In the genomic region with DNA sequence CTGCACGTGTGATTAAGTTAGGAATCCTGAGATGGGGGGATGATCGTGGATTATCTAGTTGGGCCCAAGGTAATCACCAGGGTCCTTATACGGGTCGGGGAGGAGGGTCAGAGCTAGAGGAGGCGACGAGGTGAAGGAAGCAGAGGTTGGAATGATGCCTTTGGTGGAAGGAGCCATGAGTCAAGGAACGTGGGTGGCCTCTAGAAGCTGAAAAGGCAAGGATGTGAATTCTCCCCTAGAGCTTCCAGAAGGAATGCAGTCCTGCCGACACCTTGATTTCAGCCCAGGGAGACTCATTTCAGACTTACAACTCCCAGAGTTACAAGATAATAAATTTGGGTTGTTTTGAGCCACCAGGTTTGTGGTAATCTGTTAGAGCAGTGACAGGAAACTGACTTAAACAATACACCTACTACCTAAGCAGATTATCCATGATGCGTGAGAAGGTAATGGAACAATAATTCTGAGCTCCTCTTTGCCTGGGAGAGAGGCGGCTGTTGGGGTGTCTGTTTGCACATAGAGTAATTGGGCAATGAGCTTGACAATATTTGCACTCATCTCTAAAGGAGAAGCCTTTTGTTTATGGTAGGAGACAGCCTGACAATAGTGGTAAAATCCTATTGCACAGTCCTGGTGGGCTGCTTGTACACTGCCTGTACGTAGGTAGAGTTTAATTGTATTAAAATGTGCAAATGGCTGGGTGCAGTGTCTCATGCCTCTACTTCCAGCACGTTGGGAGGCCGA, we compare ENCODE assay signal across 21 cellular contexts.
DNase-seq lines count a peak whose midpoint lies in the region; ATAC-seq, FAIRE-seq and TF ChIP-seq lines count a peak whose summit lies in the region.
"Had no signal": no experiment of that assay in that cellular context is flagged by ENCODE, and none has a peak within 500 bp of the region (broad histone marks: within the 10 kb centered on the region; RNA-seq: fewer than 3 reads in every experiment).

No MANE protein-coding gene starts in this region.

- no peaks in the 10 kb centered on the region for H3K27me3 Mint-ChIP-seq in activated naive CD4-positive, alpha-beta T cell treated with anti-CD3 and anti-CD28 coated beads for 36 hours (ENCODE audit: low read depth)
- no peaks in the 10 kb centered on the region for H3K27me3 Mint-ChIP-seq in activated CD8-positive, alpha-beta T cell treated with anti-CD3 and anti-CD28 coated beads for 36 hours

- peak in 1 of 2 donors; percentile 4 for DNase-seq in activated naive CD4-positive, alpha-beta T cell treated with anti-CD3 and anti-CD28 coated beads, Interleukin-2, amount 50 U/mL, for 72 hours (ENCODE audit: low spot score in 2 of 2)
- DNase-seq in activated naive CD4-positive, alpha-beta T cell treated with anti-CD3 and anti-CD28 coated beads for 36 hours = no peak
- DNase-seq in activated CD8-positive, alpha-beta T cell treated with anti-CD3 and anti-CD28 coated beads for 36 hours = no peak
- DNase-seq in kidney (peak; percentile 20), tibial artery (peak; percentile 5 to 29), DMS53 treated with DMSO at 0.1 percent for 48 hours (lab: John Stamatoyannopoulos, UW; ENCODE audit: unreplicated experiment) (no peak), spleen (no peak)
- DNase-seq: activated CD4-positive, alpha-beta T cell treated with anti-CD3 and anti-CD28 coated beads for 48 hours; Calu3; HCEC 1CT; NCI-H2029; NCI-H526 treated with DMSO at 0.1 percent for 48 hours had no signal

- H3K27ac Mint-ChIP-seq in activated naive CD4-positive, alpha-beta T cell treated with anti-CD3 and anti-CD28 coated beads, Interleukin-2, amount 50 U/mL, for 72 hours = peak overlapping the region in 1 of 2 donors; percentile 41
- H3K27ac Mint-ChIP-seq in activated naive CD4-positive, alpha-beta T cell treated with anti-CD3 and anti-CD28 coated beads for 36 hours = no peak overlapping the region
- peak overlapping the region; percentile 1 for H3K27ac Mint-ChIP-seq in activated CD8-positive, alpha-beta T cell treated with anti-CD3 and anti-CD28 coated beads for 36 hours
- H3K27ac Mint-ChIP-seq: activated T-helper 1 cell treated with anti-CD3 and anti-CD28 coated beads, Interleukin-12 subunit alpha, Interleukin-12 subunit beta, Interleukin-2, Interleukin-4 antibody, amounts not matched to agents 30 ng/mL and 10 ng/mL and 1 ng/mL, durations not matched to agents 14 hours and 24 hours and 36 hours; B cell had no signal

- H3K4me3 Mint-ChIP-seq in activated naive CD4-positive, alpha-beta T cell treated with anti-CD3 and anti-CD28 coated beads for 36 hours = no peak overlapping the region
- H3K4me3 Mint-ChIP-seq in activated CD8-positive, alpha-beta T cell treated with anti-CD3 and anti-CD28 coated beads for 36 hours = no peak overlapping the region
- H3K4me3 Mint-ChIP-seq: activated T-helper 1 cell treated with anti-CD3 and anti-CD28 coated beads, Interleukin-12 subunit alpha, Interleukin-12 subunit beta, Interleukin-2, Interleukin-4 antibody, amounts not matched to agents 30 ng/mL and 10 ng/mL and 1 ng/mL, durations not matched to agents 14 hours and 24 hours and 36 hours; B cell had no signal

- WGBS in spleen, 5 donors = 74 to 85% (median 82%) methylated on average over 13 of the region's 13 CpGs

- H3K4me1 Mint-ChIP-seq in activated naive CD4-positive, alpha-beta T cell treated with anti-CD3 and anti-CD28 coated beads for 36 hours (ENCODE audit: low read depth) = peaks cover 6% of the 10 kb centered on the region
- peaks cover 11% of the 10 kb centered on the region for H3K4me1 Mint-ChIP-seq in activated CD8-positive, alpha-beta T cell treated with anti-CD3 and anti-CD28 coated beads for 36 hours (ENCODE audit: low read depth)
- H3K4me1 Mint-ChIP-seq: B cell had no signal

- TF ChIP-seq CTCF in activated CD8-positive, alpha-beta T cell treated with anti-CD3 and anti-CD28 coated beads for 36 hours (IDR thresholded peaks at IDR 0.05) = no peak
- TF ChIP-seq CTCF in kidney (IDR thresholded peaks at IDR 0.05; ENCODE audit: borderline replicate concordance, extremely low read depth, insufficient read depth) = no peak
- no peak for TF ChIP-seq CTCF in tibial artery (IDR thresholded peaks at IDR 0.05)
- no peak for TF ChIP-seq CTCF in spleen (IDR thresholded peaks at IDR 0.05 in 8 of 11, conservative IDR thresholded peaks at IDR 0.05 in 3 of 11)

- TF ChIP-seq POLR2A in spleen (IDR thresholded peaks at IDR 0.05) = no peak

- POLR2A ChIA-PET in activated CD8-positive, alpha-beta T cell treated with anti-CD3 and anti-CD28 coated beads for 36 hours (lab: Charles Lee) = interaction anchor here (1.0 kb wide), 1 partner anchor 11 kb away, joined by 5 read pairs; no protein-coding TSS in a partner anchor

- no peak overlapping the region for H3K9ac ChIP-seq in kidney (ENCODE audit: low read length in 2 of 2)

- H3K9me3 Mint-ChIP-seq in activated naive CD4-positive, alpha-beta T cell treated with anti-CD3 and anti-CD28 coated beads, Interleukin-2, amount 50 U/mL, for 72 hours = no peaks in the 10 kb centered on the region
- peaks cover under 1% of the 10 kb centered on the region for H3K9me3 Mint-ChIP-seq in activated naive CD4-positive, alpha-beta T cell treated with anti-CD3 and anti-CD28 coated beads for 36 hours
- H3K9me3 Mint-ChIP-seq in activated CD8-positive, alpha-beta T cell treated with anti-CD3 and anti-CD28 coated beads for 36 hours = no peaks in the 10 kb centered on the region

- intact Hi-C loops in activated naive CD4-positive, alpha-beta T cell treated with anti-CD3 and anti-CD28 coated beads for 36 hours (cut with micrococcal nuclease) = no loop called here
- intact Hi-C loops in activated CD8-positive, alpha-beta T cell treated with anti-CD3 and anti-CD28 coated beads for 36 hours (cut with micrococcal nuclease) = no loop called here
- intact Hi-C loops in kidney (cut with DNase I) = no loop called here
- intact Hi-C loops in tibial artery (cut with DNase I; ENCODE audit: low total_unique reads) = no loop called here
- intact Hi-C loops in spleen (cut with DNase I; ENCODE audit: low total_unique reads) = no loop called here

- H3K27me3 ChIP-seq in tibial artery (no peaks in the 10 kb centered on the region), spleen (replicated peaks in 1 of 7) (no peaks in the 10 kb centered on the region)
- H3K27me3 ChIP-seq: suprapubic skin had no signal

- H3K4me1 ChIP-seq in kidney (ENCODE audit: control insufficient read depth in 1 of 2, insufficient read depth in 1 of 2, low read depth in 1 of 2, low read length in 2 of 2) (no peaks in the 10 kb centered on the region), tibial artery (no peaks in the 10 kb centered on the region), spleen (no peaks in the 10 kb centered on the region)
- H3K4me1 ChIP-seq: suprapubic skin had no signal

- no peaks in the 10 kb centered on the region for H3K36me3 Mint-ChIP-seq in activated naive CD4-positive, alpha-beta T cell treated with anti-CD3 and anti-CD28 coated beads, Interleukin-2, amount 50 U/mL, for 72 hours
- H3K36me3 Mint-ChIP-seq in activated naive CD4-positive, alpha-beta T cell treated with anti-CD3 and anti-CD28 coated beads for 36 hours (ENCODE audit: low read depth) = no peaks in the 10 kb centered on the region
- H3K36me3 Mint-ChIP-seq in activated CD8-positive, alpha-beta T cell treated with anti-CD3 and anti-CD28 coated beads for 36 hours (ENCODE audit: low read depth) = no peaks in the 10 kb centered on the region

- no peak overlapping the region for H3K4me3 ChIP-seq in kidney (ENCODE audit: low read length in 2 of 2)
- H3K4me3 ChIP-seq in tibial artery = no peak overlapping the region
- no peak overlapping the region for H3K4me3 ChIP-seq in spleen
- H3K4me3 ChIP-seq: SK-N-MC, smooth muscle cell, suprapubic skin had no signal

- peak; percentile 33 to 49 for ATAC-seq in activated naive CD4-positive, alpha-beta T cell treated with anti-CD3 and anti-CD28 coated beads, Interleukin-2, amount 50 U/mL, for 72 hours
- peak; percentile 64 for ATAC-seq in activated CD8-positive, alpha-beta T cell treated with anti-CD3 and anti-CD28 coated beads for 36 hours
- ATAC-seq in GM18502 (IDR thresholded peaks at IDR 0.05; ENCODE audit: poor library complexity, unreplicated experiment) = no peak
- ATAC-seq: naive thymus-derived CD4-positive, alpha-beta T cell had no signal

- FAIRE-seq in kidney (lab: Jason Lieb, UNC) = no peak
- FAIRE-seq: endometrium, islet of Langerhans had no signal

- no peaks in the 10 kb centered on the region for H3K36me3 ChIP-seq in kidney (ENCODE audit: control insufficient read depth in 1 of 2, insufficient read depth in 2 of 2, low read length in 2 of 2)
- no peaks in the 10 kb centered on the region for H3K36me3 ChIP-seq in tibial artery
- H3K36me3 ChIP-seq in spleen = no peaks in the 10 kb centered on the region
- H3K36me3 ChIP-seq: suprapubic skin had no signal

- H3K27ac ChIP-seq in kidney (ENCODE audit: low read depth in 2 of 2, low read length in 2 of 2) (no peak overlapping the region), tibial artery (no peak overlapping the region), spleen (no peak overlapping the region)
- H3K27ac ChIP-seq: SK-N-MC, suprapubic skin had no signal

- no peaks in the 10 kb centered on the region for H3K9me3 ChIP-seq in kidney (ENCODE audit: control insufficient read depth in 1 of 2, low read length in 2 of 2)
- H3K9me3 ChIP-seq in tibial artery = no peaks in the 10 kb centered on the region
- H3K9me3 ChIP-seq in spleen = peaks cover 0 to 2% (median under 1%) of the 10 kb centered on the region in 8 donors
- H3K9me3 ChIP-seq: suprapubic skin had no signal

- CTCF ChIA-PET in activated naive CD4-positive, alpha-beta T cell treated with anti-CD3 and anti-CD28 coated beads for 36 hours (lab: Charles Lee) = interaction anchor here (1.0 to 1.2 kb wide), 3 partner anchors 70 to 316 kb away, joined by 3 to 6 read pairs (median 5); no protein-coding TSS in a partner anchor
- CTCF ChIA-PET in activated CD8-positive, alpha-beta T cell treated with anti-CD3 and anti-CD28 coated beads for 36 hours (lab: Charles Lee) = interaction anchor here (0.9 to 1.8 kb wide), 4 partner anchors 133 to 420 kb away, joined by 3 to 7 read pairs (median 4); no protein-coding TSS in a partner anchor

Comparison
In these comparisons a context has a peak if more than half of its experiments do, and no peak if none do; other contexts are left out.
1. DNase-seq: peak in kidney (single experiment) and tibial artery (2 of 2); none in activated naive CD4-positive, alpha-beta T cell treated with anti-CD3 and anti-CD28 coated beads for 36 hours (single experiment), activated CD8-positive, alpha-beta T cell treated with anti-CD3 and anti-CD28 coated beads for 36 hours (single experiment), DMS53 treated with DMSO at 0.1 percent for 48 hours (single experiment) and spleen (single experiment).